Comparison of ENCODE assay signal across 8 cellular contexts in the genomic region with DNA sequence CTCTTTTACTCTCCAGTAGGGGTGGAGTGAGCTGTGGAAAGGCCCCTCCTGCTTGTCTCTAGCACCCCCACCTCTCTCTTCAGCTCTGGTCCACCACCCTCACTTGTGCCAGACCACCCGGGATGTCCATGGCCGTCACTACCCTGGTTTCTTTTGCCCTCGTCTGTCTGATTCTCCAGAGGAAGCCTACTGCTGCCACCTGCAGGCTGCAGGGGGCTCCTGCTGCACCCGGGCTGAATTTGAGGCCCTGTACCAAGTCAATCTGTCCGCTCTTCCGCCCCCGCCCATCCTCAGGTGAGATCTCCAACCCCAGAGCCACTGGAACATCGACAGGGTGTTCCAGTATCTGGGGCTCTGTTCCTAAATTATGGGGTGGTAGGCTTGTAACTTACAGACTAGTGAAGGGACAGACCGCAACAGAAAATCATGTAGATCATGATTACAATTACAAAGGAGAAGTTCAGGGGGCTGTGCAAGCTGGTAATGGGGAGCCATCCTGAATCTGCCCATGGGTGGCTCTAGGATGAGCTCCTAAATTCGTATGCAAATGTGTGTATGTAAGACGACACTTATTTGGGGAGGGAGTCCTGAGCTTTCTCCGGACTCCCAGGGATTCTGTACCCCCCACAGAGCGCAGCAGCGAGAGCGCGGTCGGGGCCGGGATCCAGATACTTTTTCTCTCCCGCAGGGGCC. TPM values are rescaled to one million over a fixed set of nuclear protein-coding genes. Genes with fewer than 3 reads are reported as not detected.
A peak's percentile ranks its signal among the peaks of the same experiment; 100 is the strongest.
DNase-seq lines count a peak whose midpoint lies in the region; ATAC-seq and TF ChIP-seq lines count a peak whose summit lies in the region.

No MANE protein-coding gene starts in this region.

- H3K9ac ChIP-seq in GM23248 (peak overlapping the region; percentile 93), Loucy (ENCODE audit: low read depth, low read length, poor library complexity, severe bottlenecking) (peak overlapping the region; percentile 96)

- H3K4me3 Mint-ChIP-seq in Calu3 (ENCODE audit: low read depth, unreplicated experiment) (peak overlapping the region; percentile 94), nephron progenitor cell (peak overlapping the region; percentile 82)

- H3K9me3 ChIP-seq in GM23248 (ENCODE audit: low read depth) (no peaks in the 10 kb centered on the region), Loucy (ENCODE audit: insufficient read depth, low read depth, low read length) (no peaks in the 10 kb centered on the region), RWPE2 (ENCODE audit: severe bottlenecking) (no peaks in the 10 kb centered on the region)

- H3K27me3 Mint-ChIP-seq in Calu3 (ENCODE audit: unreplicated experiment) (no peaks in the 10 kb centered on the region), nephron progenitor cell (ENCODE audit: low read depth, poor library complexity) (peaks cover 15% of the 10 kb centered on the region)

- CTCF ChIA-PET in Calu3 (lab: Charles Lee) = interaction anchor here (0.9 to 2.1 kb wide), 10 partner anchors 9 to 286 kb away, joined by 3 to 12 read pairs (median 5); a partner anchor contains a TSS

- H3K27me3 ChIP-seq in GM23248 (replicated peaks; ENCODE audit: insufficient read depth) = no peaks in the 10 kb centered on the region
- H3K27me3 ChIP-seq in Loucy (ENCODE audit: insufficient read depth, low read length, poor library complexity, severe bottlenecking) = no peaks in the 10 kb centered on the region
- H3K27me3 ChIP-seq in RWPE2 (ENCODE audit: insufficient read depth, poor library complexity, severe bottlenecking) = no peaks in the 10 kb centered on the region

- H3K27ac ChIP-seq in GM23248 (no peak overlapping the region), RWPE2 (ENCODE audit: poor library complexity, severe bottlenecking) (no peak overlapping the region)

- intact Hi-C loops in Calu3 (cut with micrococcal nuclease; ENCODE audit: unreplicated experiment) = loop anchor here (5.0 kb wide), 1 partner anchor 98 kb away; no protein-coding TSS in a partner anchor

- H3K79me2 ChIP-seq in GM23248 (ENCODE audit: insufficient read depth) (peaks cover 30% of the 10 kb centered on the region), Loucy (ENCODE audit: insufficient read depth, low read length) (peaks cover 36% of the 10 kb centered on the region)

- DNase-seq in Calu3 = peak; percentile 95
- peak; percentile 87 for DNase-seq in GM23248
- peak; percentile 95 for DNase-seq in RWPE2 (ENCODE audit: low spot score)
- peak; percentile 81 for DNase-seq in activated T-helper 9 cell treated with anti-CD3 and anti-CD28 coated beads, Interleukin-2, amount 50 U/mL, for 16 hours (ENCODE audit: low read depth)
- DNase-seq in fibroblast of the aortic adventitia (ENCODE audit: low read depth) = peak; percentile 81
- DNase-seq in nephron progenitor cell = peak; percentile 83
- peak; percentile 91 for DNase-seq in stimulated activated naive CD8-positive, alpha-beta T cell treated with anti-CD3 and anti-CD28 coated beads, Interleukin-15, Interleukin-2, amounts not matched to agents 100 U/mL and 50 U/mL, for 24 hours

- peaks cover 10% of the 10 kb centered on the region; the same call in 1 of the 2 replicates for H3K36me3 ChIP-seq in GM23248 (ENCODE audit: low read depth)
- peaks cover 4% of the 10 kb centered on the region; the same call in 1 of the 2 replicates for H3K36me3 ChIP-seq in Loucy (ENCODE audit: insufficient read depth, low read length)
- peaks cover 34% of the 10 kb centered on the region for H3K36me3 ChIP-seq in RWPE2 (ENCODE audit: low read depth)

- no peaks in the 10 kb centered on the region for H3K9me2 ChIP-seq in GM23248 (ENCODE audit: insufficient read depth)
- no peaks in the 10 kb centered on the region for H3K9me2 ChIP-seq in Loucy (replicated peaks; ENCODE audit: low read depth, low read length)

- ATAC-seq in RWPE2 (ENCODE audit: low read depth) = peak; percentile 50
- ATAC-seq in stimulated activated naive CD8-positive, alpha-beta T cell treated with anti-CD3 and anti-CD28 coated beads, Interleukin-15, Interleukin-2, amounts not matched to agents 100 U/mL and 50 U/mL, for 24 hours = peak; percentile 31

- in situ Hi-C loops in GM23248 (cut with MboI) = no loop called here

- TF ChIP-seq CTCF in Calu3 (IDR thresholded peaks at IDR 0.05; ENCODE audit: unreplicated experiment) (peak; percentile 82), Loucy (conservative IDR thresholded peaks at IDR 0.05; ENCODE audit: low read length) (peak; percentile 93), RWPE2 (IDR thresholded peaks at IDR 0.05; ENCODE audit: poor library complexity, severe bottlenecking) (peak; percentile 99), fibroblast of the aortic adventitia (IDR thresholded peaks at IDR 0.05; ENCODE audit: insufficient read depth, low read length) (peak; percentile 95), nephron progenitor cell (IDR thresholded peaks at IDR 0.05) (peak; percentile 75)

- no peaks in the 10 kb centered on the region for H3K9me3 Mint-ChIP-seq in Calu3 (ENCODE audit: low read depth, unreplicated experiment)
- no peaks in the 10 kb centered on the region for H3K9me3 Mint-ChIP-seq in nephron progenitor cell

- peak overlapping the region; percentile 79 for H2AFZ ChIP-seq in GM23248
- H2AFZ ChIP-seq in Loucy (ENCODE audit: low read length) = peak overlapping the region; percentile 81

- H3K27ac Mint-ChIP-seq in Calu3 (ENCODE audit: unreplicated experiment) (peak overlapping the region; percentile 36), nephron progenitor cell (no peak overlapping the region)

- BruUV-seq in Calu3 (replicated peaks; lab: Mats Ljungman, UMichigan) = no TSS peak

- H3K4me2 ChIP-seq in GM23248 (ENCODE audit: unreplicated experiment) = peak overlapping the region; percentile 90
- peak overlapping the region; percentile 83 for H3K4me2 ChIP-seq in Loucy (ENCODE audit: low read depth, low read length, poor library complexity, severe bottlenecking)

- WGBS in GM23248 (ENCODE audit: low coverage in 1 of 2, low lambda C conversion rate in 2 of 2, missing lambda C conversion rate in 2 of 2), 2 experiments = 3% methylated on average over 19 of the region's 19 CpGs

- H3K4me3 ChIP-seq in GM23248 (peak overlapping the region; percentile 86), Loucy (ENCODE audit: low read length, poor library complexity, severe bottlenecking) (peak overlapping the region; percentile 93), RWPE2 (ENCODE audit: severe bottlenecking) (peak overlapping the region; percentile 79), fibroblast of the aortic adventitia (ENCODE audit: low read depth, low read length) (peak overlapping the region; percentile 85)

- H3K4me1 Mint-ChIP-seq in Calu3 (ENCODE audit: low read depth, unreplicated experiment) (peaks cover 56% of the 10 kb centered on the region), nephron progenitor cell (peaks cover 42% of the 10 kb centered on the region)

- H3F3A ChIP-seq in GM23248 (ENCODE audit: insufficient read depth) (peaks cover 10% of the 10 kb centered on the region; the same call in 1 of the 2 replicates), Loucy (ENCODE audit: low read depth) (0 out of 2 replicates have a peak, but pooled peaks cover 5% of the 10 kb centered on the region)

- H4K20me1 ChIP-seq in GM23248 (ENCODE audit: insufficient read depth) (no peaks in the 10 kb centered on the region), Loucy (ENCODE audit: insufficient read depth, low read length, poor library complexity, severe bottlenecking) (peaks cover 18% of the 10 kb centered on the region)

- peaks cover 17% of the 10 kb centered on the region for H3K4me1 ChIP-seq in GM23248 (ENCODE audit: insufficient read depth)
- peaks cover 42% of the 10 kb centered on the region for H3K4me1 ChIP-seq in Loucy (ENCODE audit: insufficient read depth, low read length, poor library complexity, severe bottlenecking)
- peaks cover 10% of the 10 kb centered on the region for H3K4me1 ChIP-seq in RWPE2 (ENCODE audit: insufficient read depth, poor library complexity, severe bottlenecking)

- peaks cover 76% of the 10 kb centered on the region for H3K36me3 Mint-ChIP-seq in Calu3 (ENCODE audit: insufficient read depth, unreplicated experiment)
- H3K36me3 Mint-ChIP-seq in nephron progenitor cell (ENCODE audit: low read depth) = peaks cover 17% of the 10 kb centered on the region

RNA-seq across cellular contexts. Expression of a gene that starts 0.7 kb away (rescaled TPM):
- total RNA-seq in Calu3 (2022) (66.5 and 66.7 TPM in 2 replicates), fibroblast of the aortic adventitia (ENCODE audit: low replicate concordance) (66.5 and 75.6 TPM in 2 replicates)
- total RNA-seq in GM23248 (2014; rRNA removed; shearing (Covaris generic)) = 58.8 and 75.8 TPM in 2 replicates
- 58.6 and 59.7 TPM in 2 replicates for polyA plus RNA-seq in GM23248 (2016; fragmentation: Nextera tagmentation; extraction: Ambion mirVana)

RNA-seq across cellular contexts. Expression of a gene that starts 2.1 kb away (rescaled TPM):
- total RNA-seq in Calu3 (2022) (25.1 and 26.7 TPM in 2 replicates), fibroblast of the aortic adventitia (ENCODE audit: low replicate concordance) (4.3 and 12.9 TPM in 2 replicates)
- total RNA-seq in GM23248 (2014; rRNA removed; shearing (Covaris generic)) = 9.7 and 17.3 TPM in 2 replicates
- polyA plus RNA-seq in GM23248 (2016; fragmentation: Nextera tagmentation; extraction: Ambion mirVana) = 11.1 and 13.5 TPM in 2 replicates

RNA-seq across cellular contexts. Expression of a gene that starts 20.3 kb away (rescaled TPM):
- total RNA-seq in Calu3 (2022) = 39.3 and 42.6 TPM in 2 replicates
- total RNA-seq in GM23248 (2014; rRNA removed; shearing (Covaris generic)) = 13.0 and 19.0 TPM in 2 replicates
- polyA plus RNA-seq in GM23248 (2016; fragmentation: Nextera tagmentation; extraction: Ambion mirVana) = 9.8 and 10.2 TPM in 2 replicates
- 10.1 and 22.7 TPM in 2 replicates for total RNA-seq in fibroblast of the aortic adventitia (ENCODE audit: low replicate concordance)

RNA-seq across cellular contexts. Expression of a gene that starts 31.3 kb away (rescaled TPM):
- total RNA-seq in Calu3 (2022) (56.1 and 58.5 TPM in 2 replicates), fibroblast of the aortic adventitia (ENCODE audit: low replicate concordance) (5.2 and 11.0 TPM in 2 replicates)
- 5.9 and 7.7 TPM in 2 replicates for total RNA-seq in GM23248 (2014; rRNA removed; shearing (Covaris generic))
- polyA plus RNA-seq in GM23248 (2016; fragmentation: Nextera tagmentation; extraction: Ambion mirVana) = 4.3 and 5.1 TPM in 2 replicates

RNA-seq across cellular contexts. Expression of a gene that starts 50.1 kb away (rescaled TPM):
- total RNA-seq in Calu3 (2022) = 1.6 and 1.7 TPM in 2 replicates
- total RNA-seq in GM23248 (2014; rRNA removed; shearing (Covaris generic)) = 3.5 and 7.5 TPM in 2 replicates
- polyA plus RNA-seq in GM23248 (2016; fragmentation: Nextera tagmentation; extraction: Ambion mirVana) = 3.5 and 3.6 TPM in 2 replicates
- 19.0 and 23.1 TPM in 2 replicates for total RNA-seq in fibroblast of the aortic adventitia (ENCODE audit: low replicate concordance)
